Comparison of ENCODE assay signal across 19 cellular contexts in the genomic region with DNA sequence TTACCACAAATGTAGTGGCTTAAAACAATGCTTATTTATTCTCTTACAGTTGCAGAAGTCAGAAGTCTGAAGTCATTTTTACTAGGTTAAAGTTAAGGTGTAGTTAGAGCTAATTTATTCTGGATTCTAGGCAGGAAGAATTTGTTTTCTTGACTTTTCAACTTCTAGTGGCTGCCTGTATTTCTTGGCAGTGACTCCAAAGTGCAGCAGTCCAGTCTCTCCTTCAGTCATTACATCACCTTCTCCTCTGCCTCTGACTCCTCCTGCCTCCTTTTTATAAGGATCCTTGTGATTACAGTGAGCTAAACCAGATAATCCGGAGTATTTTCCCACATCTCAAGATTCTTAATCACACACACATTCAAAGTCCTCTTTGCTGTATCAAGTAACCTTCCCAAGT.
"Had no signal": no experiment of that assay in that cellular context is flagged by ENCODE, and none has a peak within 500 bp of the region (broad histone marks: within the 10 kb centered on the region; RNA-seq: fewer than 3 reads in every experiment).

No MANE protein-coding gene starts in this region.

- H3K79me2 ChIP-seq: hepatocyte had no signal

- ATAC-seq: activated CD4-positive, alpha-beta T cell treated with anti-CD3 and anti-CD28 coated beads for 36 hours; stimulated activated naive CD8-positive, alpha-beta T cell treated with anti-CD3 and anti-CD28 coated beads, Interleukin-15, Interleukin-2, amounts not matched to agents 100 U/mL and 50 U/mL, for 24 hours; T-cell; WTC11 had no signal

- DNase-seq: activated CD4-positive, alpha-beta memory T cell treated with anti-CD3 and anti-CD28 coated beads for 36 hours; activated CD4-positive, alpha-beta T cell treated with anti-CD3 and anti-CD28 coated beads for 36 hours; activated T-cell treated with anti-CD3 and anti-CD28 coated beads for 4 hours; amniotic stem cell; cerebellar nuclear complex; effector CD8-positive, alpha-beta T cell; esophagus squamous epithelium; foreskin fibroblast; midbrain; nephron progenitor cell; nucleus accumbens; stimulated activated naive CD8-positive, alpha-beta T cell treated with anti-CD3 and anti-CD28 coated beads, Interleukin-15, Interleukin-2, amounts not matched to agents 100 U/mL and 50 U/mL, for 24 hours; substantia nigra; T-cell; tibial artery had no signal

- H2AFZ ChIP-seq: hepatocyte had no signal

- H3K36me3 ChIP-seq: esophagus squamous epithelium, tibial artery, vagina had no signal

- H3K4me2 ChIP-seq: hepatocyte had no signal

- H3K9me3 ChIP-seq: esophagus squamous epithelium, tibial artery, vagina had no signal

- H3K27me3 ChIP-seq: esophagus squamous epithelium, hepatocyte, tibial artery, vagina had no signal

- H3K27ac ChIP-seq: esophagus squamous epithelium, hepatocyte, tibial artery, vagina had no signal

- H3K4me3 ChIP-seq: esophagus squamous epithelium, hepatocyte, lung, tibial artery, vagina had no signal

- H3K4me1 ChIP-seq: esophagus squamous epithelium, tibial artery, vagina had no signal
